In the genomic region with DNA sequence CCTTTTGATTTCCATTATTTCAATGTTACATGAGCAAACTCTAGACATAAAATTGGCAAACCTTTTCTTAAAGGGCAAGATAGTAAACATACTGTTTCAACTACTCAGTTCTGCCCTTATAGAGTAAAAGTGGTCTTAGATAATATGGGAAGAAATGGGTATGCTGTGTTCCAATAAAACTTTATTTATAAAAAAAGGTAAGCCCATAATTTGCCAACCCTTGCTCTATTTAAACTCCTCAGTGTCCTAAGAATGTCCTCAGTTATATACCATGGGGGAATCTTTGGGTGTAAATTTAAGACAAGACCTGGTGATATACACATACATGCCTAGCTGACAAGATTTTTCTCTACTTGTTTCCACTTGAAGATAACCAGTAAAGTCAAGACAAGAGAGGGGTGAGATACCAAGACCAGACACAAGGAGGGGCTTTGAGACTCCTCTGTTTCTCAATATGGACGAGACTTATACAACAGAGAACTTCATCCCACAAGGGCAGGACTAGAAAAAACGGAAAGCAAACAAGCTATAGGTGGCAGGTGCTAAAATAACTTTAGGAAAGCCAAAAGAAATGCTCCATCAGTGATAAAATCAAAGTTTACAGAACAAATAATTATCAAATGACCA, we compare ENCODE assay signal across 12 cellular contexts. TPM values are rescaled to one million over a fixed set of nuclear protein-coding genes. Genes with fewer than 3 reads are reported as not detected.
DNase-seq lines count a peak whose midpoint lies in the region; ATAC-seq and TF ChIP-seq lines count a peak whose summit lies in the region.
"Had no signal": no experiment of that assay in that cellular context is flagged by ENCODE, and none has a peak within 500 bp of the region (broad histone marks: within the 10 kb centered on the region; RNA-seq: fewer than 3 reads in every experiment).

No MANE protein-coding gene starts in this region.

- H3K79me2 ChIP-seq in H9 (ENCODE audit: insufficient read depth, low read length): no peaks in the 10 kb centered on the region

- no peak overlapping the region for H3K9ac ChIP-seq in H9 (ENCODE audit: extremely low read depth, insufficient read length, low read length)
- no peak overlapping the region for H3K9ac ChIP-seq in SK-N-MC (ENCODE audit: insufficient read length)

- no peaks in the 10 kb centered on the region for H3K36me3 ChIP-seq in CD8-positive, alpha-beta T cell (ENCODE audit: insufficient read depth, low read length)
- H3K36me3 ChIP-seq in SK-N-MC (ENCODE audit: insufficient read depth, low read length) (peaks cover 29% of the 10 kb centered on the region; the same call in 1 of the 2 replicates), suprapubic skin (no peaks in the 10 kb centered on the region)

- H3K4me2 ChIP-seq in H9 (ENCODE audit: insufficient read depth, insufficient read length, low read length): no peak overlapping the region

- no peak overlapping the region for H4K5ac ChIP-seq in H9 (ENCODE audit: insufficient read length, low read depth, low read length)

- H3K27me3 ChIP-seq in CD8-positive, alpha-beta T cell (ENCODE audit: insufficient read depth, low read length): no peaks in the 10 kb centered on the region
- no peaks in the 10 kb centered on the region for H3K27me3 ChIP-seq in H9 (ENCODE audit: insufficient read depth, low read length)
- H3K27me3 ChIP-seq in foreskin keratinocyte: no peaks in the 10 kb centered on the region
- H3K27me3 ChIP-seq in suprapubic skin: no peaks in the 10 kb centered on the region

- no peak overlapping the region for H3K4me3 Mint-ChIP-seq in CD8-positive, alpha-beta T cell
- H3K4me3 Mint-ChIP-seq in H9: no peak overlapping the region
- no peak overlapping the region for H3K4me3 Mint-ChIP-seq in stimulated activated memory B cell treated with anti-CD40 and anti-IgM and Interleukin-4, amounts not matched to agents 10 μg/mL and 1 μg/mL and 100 μg/mL, for 72 hours
- H3K4me3 Mint-ChIP-seq: central memory CD8-positive, alpha-beta T cell had no signal

- peaks cover 57% of the 10 kb centered on the region for H3K4me1 Mint-ChIP-seq in CD8-positive, alpha-beta T cell (ENCODE audit: low read depth)
- H3K4me1 Mint-ChIP-seq in H9: peaks cover 0 to 4% of the 10 kb centered on the region in 2 experiments; a peak in 3 of 4 replicates
- peaks cover 69% of the 10 kb centered on the region for H3K4me1 Mint-ChIP-seq in stimulated activated memory B cell treated with anti-CD40 and anti-IgM and Interleukin-4, amounts not matched to agents 10 μg/mL and 1 μg/mL and 100 μg/mL, for 72 hours

- no peak overlapping the region for H2BK15ac ChIP-seq in H9 (ENCODE audit: low read depth, low read length)

- H3K56ac ChIP-seq in H9 (ENCODE audit: insufficient read length, low read depth, low read length): no peak overlapping the region

- H3K18ac ChIP-seq in H9 (ENCODE audit: insufficient read length, low read depth, low read length): no peak overlapping the region

- no peak for DNase-seq in CD8-positive, alpha-beta T cell
- peak; percentile 34 for DNase-seq in H9
- peak; percentile 12 for DNase-seq in SK-N-MC (ENCODE audit: low read depth, low spot score)
- peak in 1 of 2 donors; percentile 11 for DNase-seq in foreskin keratinocyte
- DNase-seq in NCI-H2107 treated with DMSO at 0.1 percent for 48 hours (lab: John Stamatoyannopoulos, UW; ENCODE audit: unreplicated experiment): no peak
- no peak for DNase-seq in suprapubic skin (ENCODE audit: low spot score in 2 of 2)
- DNase-seq: activated CD4-positive, CD25-positive, alpha-beta regulatory T cell treated with anti-CD3 and anti-CD28 coated beads, Interleukin-2, amount 50 U/mL, for 72 hours; left cardiac atrium; stimulated activated CD4-positive, alpha-beta T cell treated with anti-CD3 and anti-CD28 coated beads, Interleukin-15, amount 100 ng/mL, for 24 hours had no signal

- H3K4ac ChIP-seq in H9 (ENCODE audit: low read depth, low read length): no peak overlapping the region

- H2BK12ac ChIP-seq in H9 (ENCODE audit: insufficient read length, low read depth, low read length): no peak overlapping the region

- H3K27ac Mint-ChIP-seq in CD8-positive, alpha-beta T cell: no peak overlapping the region
- H3K27ac Mint-ChIP-seq in H9: no peak overlapping the region
- H3K27ac Mint-ChIP-seq in stimulated activated memory B cell treated with anti-CD40 and anti-IgM and Interleukin-4, amounts not matched to agents 10 μg/mL and 1 μg/mL and 100 μg/mL, for 72 hours: no peak overlapping the region

- H3K4me1 ChIP-seq in CD8-positive, alpha-beta T cell (ENCODE audit: insufficient read depth, low read length): peaks cover 6% of the 10 kb centered on the region
- no peaks in the 10 kb centered on the region for H3K4me1 ChIP-seq in H9 (ENCODE audit: insufficient read depth, low read length)
- no peaks in the 10 kb centered on the region for H3K4me1 ChIP-seq in foreskin keratinocyte
- H3K4me1 ChIP-seq in suprapubic skin: peaks cover 5% of the 10 kb centered on the region

- no peak overlapping the region for H3K14ac ChIP-seq in H9 (ENCODE audit: insufficient read depth, low read length)

- no peak overlapping the region for H4K8ac ChIP-seq in H9 (replicated peaks; ENCODE audit: insufficient read length, low read depth, low read length)

- H3K23ac ChIP-seq in H9 (ENCODE audit: insufficient read length, low read depth, low read length): no peak overlapping the region

- no peak overlapping the region for H3K4me3 ChIP-seq in CD8-positive, alpha-beta T cell (ENCODE audit: low read depth, low read length)
- H3K4me3 ChIP-seq in SK-N-MC (no peak overlapping the region), suprapubic skin (no peak overlapping the region)

- no peak overlapping the region for H2BK20ac ChIP-seq in H9 (ENCODE audit: low read depth, low read length, poor library complexity, severe bottlenecking)

- no peak for TF ChIP-seq POLR2A in suprapubic skin (IDR thresholded peaks at IDR 0.05)

- no peaks in the 10 kb centered on the region for H4K20me1 ChIP-seq in H9 (ENCODE audit: control insufficient read depth, insufficient read depth, insufficient read length)

- H3K36me3 Mint-ChIP-seq in CD8-positive, alpha-beta T cell: peaks cover 57% of the 10 kb centered on the region
- peaks cover 7% of the 10 kb centered on the region in 3 experiments; a peak in 6 of 7 replicates for H3K36me3 Mint-ChIP-seq in H9 (ENCODE audit: insufficient read depth in 1 of 3, low read depth in 3 of 3)
- H3K36me3 Mint-ChIP-seq in stimulated activated memory B cell treated with anti-CD40 and anti-IgM and Interleukin-4, amounts not matched to agents 10 μg/mL and 1 μg/mL and 100 μg/mL, for 72 hours: peaks cover 54% of the 10 kb centered on the region

- no peak overlapping the region for H3T11ph ChIP-seq in H9 (ENCODE audit: low read length)

- no peak overlapping the region for H3K27ac ChIP-seq in CD8-positive, alpha-beta T cell (ENCODE audit: low read depth, low read length)
- H3K27ac ChIP-seq in H9 (ENCODE audit: insufficient read length, low read depth, low read length) (no peak overlapping the region), SK-N-MC (no peak overlapping the region), foreskin keratinocyte (no peak overlapping the region), suprapubic skin (no peak overlapping the region)

- no peaks in the 10 kb centered on the region for H3K23me2 ChIP-seq in H9 (ENCODE audit: insufficient read length, low read depth, low read length, poor library complexity, severe bottlenecking)

- TF ChIP-seq EP300 in suprapubic skin (IDR thresholded peaks at IDR 0.05): no peak

- H2BK120ac ChIP-seq in H9 (ENCODE audit: low read depth, low read length, poor library complexity, severe bottlenecking): no peak overlapping the region

- WGBS in H9 (ENCODE audit: extremely low coverage, insufficient read length, low lambda C conversion rate): no CpG with 5 or more reads among the region's 2 CpGs
- 86% methylated on average over 2 of the region's 2 CpGs for WGBS in suprapubic skin

- peak; percentile 57 for ATAC-seq in CD8-positive, alpha-beta T cell
- ATAC-seq in foreskin keratinocyte: no peak
- ATAC-seq in GM21619 (IDR thresholded peaks at IDR 0.05; ENCODE audit: unreplicated experiment): no peak
- no peak for ATAC-seq in stimulated activated memory B cell treated with anti-CD40 and anti-IgM and Interleukin-4, amounts not matched to agents 10 μg/mL and 1 μg/mL and 100 μg/mL, for 72 hours
- ATAC-seq: left cardiac atrium had no signal

- no peak overlapping the region for H4K91ac ChIP-seq in H9 (ENCODE audit: insufficient read length, low read depth, low read length)

- H3K27me3 Mint-ChIP-seq in CD8-positive, alpha-beta T cell (ENCODE audit: low read depth): no peaks in the 10 kb centered on the region
- H3K27me3 Mint-ChIP-seq in H9 (ENCODE audit: low read depth): no peaks in the 10 kb centered on the region
- no peaks in the 10 kb centered on the region for H3K27me3 Mint-ChIP-seq in stimulated activated memory B cell treated with anti-CD40 and anti-IgM and Interleukin-4, amounts not matched to agents 10 μg/mL and 1 μg/mL and 100 μg/mL, for 72 hours
- H3K27me3 Mint-ChIP-seq: central memory CD8-positive, alpha-beta T cell had no signal

- H2AFZ ChIP-seq in H9 (ENCODE audit: low read length): no peak overlapping the region

- H3K9me3 Mint-ChIP-seq in CD8-positive, alpha-beta T cell: no peaks in the 10 kb centered on the region
- peaks cover 0 to 5% of the 10 kb centered on the region in 2 experiments; a peak in 3 of 5 replicates for H3K9me3 Mint-ChIP-seq in H9
- H3K9me3 Mint-ChIP-seq in stimulated activated memory B cell treated with anti-CD40 and anti-IgM and Interleukin-4, amounts not matched to agents 10 μg/mL and 1 μg/mL and 100 μg/mL, for 72 hours: no peaks in the 10 kb centered on the region
- H3K9me3 Mint-ChIP-seq: central memory CD8-positive, alpha-beta T cell had no signal

- CTCF ChIA-PET in CD8-positive, alpha-beta T cell (lab: Charles Lee): no interaction called here

- POLR2A ChIA-PET in CD8-positive, alpha-beta T cell (lab: Charles Lee): interaction anchor here (1.1 to 2.3 kb wide), 2 partner anchors 11 to 16 kb away, joined by 3 to 18 read pairs; a partner anchor contains a TSS

- intact Hi-C loops in CD8-positive, alpha-beta T cell (cut with DNase I, micrococcal nuclease): loop anchor here in 1 of 2 experiments (2.0 to 10.0 kb wide), 4 partner anchors 244 to 786 kb away; no protein-coding TSS in a partner anchor

- H2BK5ac ChIP-seq in H9 (ENCODE audit: insufficient read length, low read length): no peak overlapping the region

- no peak for TF ChIP-seq CTCF in CD8-positive, alpha-beta T cell (IDR thresholded peaks at IDR 0.05)
- TF ChIP-seq CTCF in H9 (conservative IDR thresholded peaks at IDR 0.05) (peak; percentile 64), foreskin keratinocyte (conservative IDR thresholded peaks at IDR 0.05) (peak; percentile 52), suprapubic skin (IDR thresholded peaks at IDR 0.05) (no peak)

- no peak overlapping the region for H2AK5ac ChIP-seq in H9 (ENCODE audit: insufficient read length, low read length)

- peaks cover 2% of the 10 kb centered on the region for H3K79me1 ChIP-seq in H9 (ENCODE audit: insufficient read depth, low read depth, low read length, poor library complexity, severe bottlenecking)

- H3K9me3 ChIP-seq in CD8-positive, alpha-beta T cell (ENCODE audit: low read length): no peaks in the 10 kb centered on the region
- H3K9me3 ChIP-seq in H9 (ENCODE audit: control insufficient read depth, low read depth, low read length): no peaks in the 10 kb centered on the region
- H3K9me3 ChIP-seq in SK-N-MC (ENCODE audit: low read depth, low read length): no peaks in the 10 kb centered on the region
- H3K9me3 ChIP-seq in suprapubic skin: no peaks in the 10 kb centered on the region

RNA-seq across cellular contexts. Expression of a gene that starts 10.5 kb away (rescaled TPM):
- 10 to 100 TPM; 37.0 to 40.7 TPM for total RNA-seq in CD8-positive, alpha-beta T cell
- total RNA-seq in H9 (2021) (76.7 and 80.7 TPM in 2 replicates), foreskin keratinocyte (123 and 125 TPM in 2 replicates), suprapubic skin (10 to 100 TPM; 80.9 to 97.4 (median 96.6) TPM)
- polyA plus RNA-seq in foreskin keratinocyte: 160 and 173 TPM in 2 replicates

RNA-seq across cellular contexts. Expression of a gene that starts 44.5 kb away (rescaled TPM):
- total RNA-seq in CD8-positive, alpha-beta T cell: 1 to 10 TPM; 3.3 to 4.0 TPM
- total RNA-seq in H9 (2021) (4.7 and 6.9 TPM in 2 replicates), foreskin keratinocyte (3.7 and 4.7 TPM in 2 replicates), suprapubic skin (1 to 10 TPM; 1.3 to 7.4 (median 3.0) TPM)
- 2.0 and 3.4 TPM in 2 replicates for polyA plus RNA-seq in foreskin keratinocyte

Comparison
In these comparisons a context has a peak if more than half of its experiments do, and no peak if none do; other contexts are left out.
1. DNase-seq: peak in H9 (single experiment) and SK-N-MC (single experiment); none in CD8-positive, alpha-beta T cell (0 of 7), NCI-H2107 treated with DMSO at 0.1 percent for 48 hours (single experiment) and suprapubic skin (0 of 2).
2. CTCF ChIP-seq: peak in H9 (single experiment) and foreskin keratinocyte (single experiment); none in CD8-positive, alpha-beta T cell (single experiment) and suprapubic skin (0 of 2).